ENCODE assay signal across 8 cellular contexts in the genomic region with DNA sequence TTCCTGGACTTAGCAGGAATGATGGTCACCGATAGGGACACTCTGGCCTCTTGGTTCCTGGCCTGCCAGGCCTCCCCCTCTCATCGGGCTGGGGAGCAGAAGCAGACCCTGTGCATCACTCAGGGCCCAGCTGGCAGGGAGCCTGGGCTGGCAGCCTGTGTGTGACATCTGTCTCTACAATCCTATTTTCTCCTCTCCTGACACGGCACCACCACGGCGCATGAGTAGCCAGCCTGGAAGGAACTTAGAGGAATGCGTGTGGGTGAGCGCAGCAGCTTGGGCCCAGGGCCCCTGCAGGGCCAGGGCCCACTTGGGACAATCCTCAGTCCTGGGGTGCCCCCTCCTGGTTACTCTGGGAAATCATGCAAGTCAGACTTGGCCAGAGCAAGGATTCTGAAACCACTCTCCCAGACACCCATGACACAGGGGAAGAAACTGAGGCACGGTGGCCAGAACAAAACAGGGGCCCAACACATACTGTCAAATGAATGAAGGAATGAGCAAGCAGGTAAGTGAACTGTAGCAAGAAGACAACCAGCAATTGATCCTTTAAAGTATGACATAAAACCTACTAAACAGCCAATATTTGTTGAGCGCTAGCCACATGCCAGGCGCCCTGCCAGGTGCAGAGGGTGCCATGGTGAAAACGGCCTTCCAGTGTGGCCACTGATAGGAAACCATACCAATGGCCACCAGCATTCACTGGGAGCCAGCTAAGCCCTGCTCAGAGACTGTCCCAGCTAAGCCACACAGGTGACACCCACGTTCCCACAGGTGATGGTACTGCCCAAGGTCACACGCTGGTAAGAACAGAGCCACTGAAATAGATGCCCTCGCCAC. TPM values are rescaled to one million over a fixed set of nuclear protein-coding genes. Genes with fewer than 3 reads are reported as not detected.
DNase-seq lines count a peak whose midpoint lies in the region; ATAC-seq, FAIRE-seq and TF ChIP-seq lines count a peak whose summit lies in the region.

No MANE protein-coding gene starts in this region.

- H2BK5ac ChIP-seq in trophoblast cell (ENCODE audit: low read depth, low read length, poor library complexity), result no peak overlapping the region

- no peaks in the 10 kb centered on the region for H3K79me2 ChIP-seq in trophoblast cell (ENCODE audit: control insufficient read depth, insufficient read depth, low read length, poor library complexity)

- H4K12ac ChIP-seq in trophoblast cell (ENCODE audit: low read depth, low read length), result no peak overlapping the region

- no peak for FAIRE-seq in HTR-8/SVneo (lab: Jason Lieb, UNC)

- no peaks in the 10 kb centered on the region for H3K36me3 ChIP-seq in trophoblast cell (ENCODE audit: control insufficient read depth in 1 of 2, insufficient read depth in 2 of 2, low read length in 2 of 2)
- H3K36me3 ChIP-seq in tibial nerve, result peaks cover 0 to 4% (median 0%) of the 10 kb centered on the region in 3 donors

- no peaks in the 10 kb centered on the region for H3K79me1 ChIP-seq in trophoblast cell (ENCODE audit: low read length)

- H2AK5ac ChIP-seq in trophoblast cell (ENCODE audit: low read length), result no peak overlapping the region

- no peak overlapping the region for H2BK12ac ChIP-seq in trophoblast cell (ENCODE audit: low read length)

- no peaks in the 10 kb centered on the region for H3K4me1 ChIP-seq in trophoblast cell (ENCODE audit: control insufficient read depth in 1 of 2, insufficient read depth in 2 of 2, low read length in 2 of 2)
- peaks cover 0 to 20% (median 0%) of the 10 kb centered on the region in 4 donors for H3K4me1 ChIP-seq in tibial nerve

- no peak for ATAC-seq in HG03571 (IDR thresholded peaks at IDR 0.05; ENCODE audit: unreplicated experiment)

- no CpG with 5 or more reads among the region's 14 CpGs for WGBS in trophoblast cell (ENCODE audit: extremely low coverage, insufficient coverage, insufficient read length)
- 33 to 35% methylated on average over 11 to 14 of the region's 14 CpGs for WGBS in tibial nerve, 2 donors

- no peak overlapping the region for H3K4ac ChIP-seq in trophoblast cell (ENCODE audit: low read depth, low read length)

- peak; percentile 70 for DNase-seq in COLO668 (lab: John Stamatoyannopoulos, UW; ENCODE audit: unreplicated experiment)
- peak; percentile 61 for DNase-seq in HTR-8/SVneo (ENCODE audit: insufficient read length, low spot score)
- peak; percentile 20 for DNase-seq in SHP77 treated with DMSO at 0.1 percent for 48 hours (lab: John Stamatoyannopoulos, UW)
- peak; percentile 70 for DNase-seq in activated naive CD4-positive, alpha-beta T cell treated with Interleukin-2 at 50 U/mL for 16 hours
- peak; percentile 88 for DNase-seq in globus pallidus (ENCODE audit: low spot score)
- DNase-seq in trophoblast cell, result peak; percentile 79 to 87
- DNase-seq in tibial nerve (ENCODE audit: low spot score in 2 of 2), result peak; percentile 54 to 77

- no peaks in the 10 kb centered on the region for H3K27me3 ChIP-seq in trophoblast cell (ENCODE audit: insufficient read depth, low read length)
- no peaks in the 10 kb centered on the region for H3K27me3 ChIP-seq in tibial nerve

- H2BK120ac ChIP-seq in trophoblast cell (ENCODE audit: insufficient read depth, low read length, poor library complexity), result no peak overlapping the region

- TF ChIP-seq POLR2A in tibial nerve (IDR thresholded peaks at IDR 0.05), result no peak

- peak in 1 of 2 donors; percentile 21 for TF ChIP-seq EP300 in tibial nerve (IDR thresholded peaks at IDR 0.05)

- H3K14ac ChIP-seq in trophoblast cell (ENCODE audit: low read length), result no peak overlapping the region

- no peak overlapping the region for H4K91ac ChIP-seq in trophoblast cell (ENCODE audit: low read depth, low read length)

- no peak overlapping the region for H2AFZ ChIP-seq in trophoblast cell (ENCODE audit: insufficient read depth, low read length, poor library complexity)

- peak; percentile 58 to 96 (median 76) for TF ChIP-seq CTCF in tibial nerve (IDR thresholded peaks at IDR 0.05)

- H3K9me3 ChIP-seq in trophoblast cell (ENCODE audit: insufficient read depth, low read depth, low read length), result no peaks in the 10 kb centered on the region
- no peaks in the 10 kb centered on the region for H3K9me3 ChIP-seq in tibial nerve

- no peak overlapping the region for H3K23ac ChIP-seq in trophoblast cell (ENCODE audit: low read length)

- H3K4me3 ChIP-seq in trophoblast cell (ENCODE audit: low read depth, low read length), result no peak overlapping the region
- no peak overlapping the region for H3K4me3 ChIP-seq in tibial nerve

- no peak overlapping the region for H4K8ac ChIP-seq in trophoblast cell (ENCODE audit: low read depth, low read length)

- H3K9ac ChIP-seq in trophoblast cell (ENCODE audit: low read length), result no peak overlapping the region

- no peak overlapping the region for H3K18ac ChIP-seq in trophoblast cell (ENCODE audit: low read length)

- H3K27ac ChIP-seq in trophoblast cell (ENCODE audit: low read depth, low read length), result no peak overlapping the region
- peak overlapping the region in 2 of 4 donors; percentile 7 to 32 for H3K27ac ChIP-seq in tibial nerve

- H3K4me2 ChIP-seq in trophoblast cell (ENCODE audit: low read length), result no peak overlapping the region

RNA-seq across cellular contexts. Expression of a gene that starts 13.3 kb away (rescaled TPM):
- polyA plus RNA-seq in trophoblast cell (2013), result 0.07 and 0.16 TPM in 2 replicates
- under 1 TPM in 1 of 4 donors, not detected in 3; 0.63 TPM for total RNA-seq in tibial nerve

RNA-seq across cellular contexts. Expression of a gene that starts 16.8 kb away (rescaled TPM):
- polyA plus RNA-seq in trophoblast cell (2013), result 0.92 and 1.1 TPM in 2 replicates
- total RNA-seq in tibial nerve, result 1 to 10 TPM; 4.9 to 7.5 (median 6.1) TPM

RNA-seq across cellular contexts. Expression of a gene that starts 51.8 kb away (rescaled TPM):
- polyA plus RNA-seq in trophoblast cell (2013), result 49.8 and 53.0 TPM in 2 replicates
- total RNA-seq in tibial nerve, result 100 to 1,000 TPM in 3 of 4 donors, 10 to 100 TPM in 1; 99.0 to 174 (median 120) TPM

RNA-seq across cellular contexts. Expression of a gene that starts 58.2 kb away (rescaled TPM):
- polyA plus RNA-seq in trophoblast cell (2013), result 0.89 and 1.0 TPM in 2 replicates
- 10 to 100 TPM; 14.1 to 20.1 (median 18.0) TPM for total RNA-seq in tibial nerve

Comparison
In these comparisons a context has a peak if more than half of its experiments do, and no peak if none do; other contexts are left out.
1. DNase-seq: peak in every context shown above with its lines; median percentile 88 in globus pallidus; 83 in trophoblast cell; 70 in COLO668; 70 in activated naive CD4-positive, alpha-beta T cell treated with Interleukin-2 at 50 U/mL for 16 hours; 66 in tibial nerve; 61 in HTR-8/SVneo; 20 in SHP77 treated with DMSO at 0.1 percent for 48 hours.